Comparison of ENCODE assay signal across 27 cellular contexts in the genomic region with DNA sequence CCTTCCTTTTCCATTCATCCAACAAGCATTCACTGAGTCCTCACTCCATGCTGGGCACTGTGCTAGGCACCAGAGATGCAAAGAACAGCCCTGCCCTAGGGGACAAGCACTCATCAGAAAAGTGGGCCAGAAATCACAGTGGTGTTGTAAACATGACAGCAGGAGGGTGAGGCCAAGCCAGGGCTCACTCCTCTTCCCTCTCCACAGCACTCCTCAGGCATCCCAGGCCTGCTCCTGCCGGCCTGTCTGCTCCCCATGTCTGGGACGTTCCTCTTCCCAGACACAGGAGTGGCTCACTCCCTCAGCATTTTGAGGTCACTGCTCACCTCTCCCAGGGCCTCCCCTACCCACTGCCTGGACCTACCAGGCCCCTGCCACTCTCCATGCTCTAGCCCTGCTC.
"Had no signal": no experiment of that assay in that cellular context is flagged by ENCODE, and none has a peak within 500 bp of the region (broad histone marks: within the 10 kb centered on the region; RNA-seq: fewer than 3 reads in every experiment).

No MANE protein-coding gene starts in this region.

- H3K36me3 Mint-ChIP-seq: mesothelial cell of epicardium; naive B cell; natural killer cell; stimulated activated naive B cell treated with anti-CD40 and anti-IgM and Interleukin-4, amounts not matched to agents 10 μg/mL and 1 μg/mL and 100 μg/mL, for 72 hours had no signal

- H3K79me2 ChIP-seq: parathyroid adenoma had no signal

- H3K27ac Mint-ChIP-seq: mesothelial cell of epicardium; naive B cell; natural killer cell; stimulated activated naive B cell treated with anti-CD40 and anti-IgM and Interleukin-4, amounts not matched to agents 10 μg/mL and 1 μg/mL and 100 μg/mL, for 72 hours had no signal

- H3K4me1 ChIP-seq: parathyroid adenoma, right lobe of liver, stomach, testis, thyroid gland, transverse colon, upper lobe of left lung, vagina had no signal

- ATAC-seq: left colon; natural killer cell; right lobe of liver; stimulated activated naive B cell treated with anti-CD40 and anti-IgM and Interleukin-4, amounts not matched to agents 10 μg/mL and 1 μg/mL and 100 μg/mL, for 72 hours; stimulated activated naive CD8-positive, alpha-beta T cell treated with anti-CD3 and anti-CD28 coated beads, Interleukin-15, Interleukin-2, amounts not matched to agents 100 U/mL and 50 U/mL, for 24 hours had no signal

- H3K9me3 Mint-ChIP-seq: mesothelial cell of epicardium; naive B cell; natural killer cell; stimulated activated naive B cell treated with anti-CD40 and anti-IgM and Interleukin-4, amounts not matched to agents 10 μg/mL and 1 μg/mL and 100 μg/mL, for 72 hours had no signal

- H3K27me3 ChIP-seq: neutrophil, right lobe of liver, stomach, testis, thyroid gland, transverse colon, upper lobe of left lung, vagina had no signal

- H3K9ac ChIP-seq: parathyroid adenoma had no signal

- H2AFZ ChIP-seq: parathyroid adenoma had no signal

- DNase-seq: hippocampal formation; kidney; left colon; left ventricle myocardium inferior; mesendoderm; naive B cell; natural killer cell; occipital lobe; psoas muscle; stimulated activated CD4-positive, alpha-beta T cell treated with anti-CD3 and anti-CD28 coated beads, Interleukin-12 subunit alpha, Interleukin-12 subunit beta, amount 100 ng/mL, for 4 hours; stimulated activated CD4-positive, alpha-beta T cell treated with anti-CD3 and anti-CD28 coated beads, Interleukin-15, amount 100 ng/mL, for 24 hours; stimulated activated CD4-positive, alpha-beta T cell treated with anti-CD3 and anti-CD28 coated beads, Interleukin-2, amount 100 ng/mL, for 24 hours; stimulated activated CD4-positive, alpha-beta T cell treated with anti-CD3 and anti-CD28 coated beads, Interleukin-4, amount 100 ng/mL, for 1 hour; stimulated activated naive B cell treated with anti-CD40 and anti-IgM and Interleukin-4, amounts not matched to agents 10 μg/mL and 1 μg/mL and 100 μg/mL, for 72 hours; stimulated activated naive CD8-positive, alpha-beta T cell treated with anti-CD3 and anti-CD28 coated beads, Interleukin-15, Interleukin-2, amounts not matched to agents 100 U/mL and 50 U/mL, for 24 hours; stomach; testis; thyroid gland; transverse colon; upper lobe of left lung had no signal

- H3K27ac ChIP-seq: left ventricle myocardium inferior, neutrophil, parathyroid adenoma, psoas muscle, right lobe of liver, skin epidermis, stomach, testis, thyroid gland, transverse colon, upper lobe of left lung, vagina had no signal

- H3K4me3 ChIP-seq: left ventricle myocardium inferior, lung, psoas muscle, right lobe of liver, skin epidermis, stomach, testis, thyroid gland, transverse colon, upper lobe of left lung, vagina had no signal

- H3K4me1 Mint-ChIP-seq: mesothelial cell of epicardium; natural killer cell; stimulated activated naive B cell treated with anti-CD40 and anti-IgM and Interleukin-4, amounts not matched to agents 10 μg/mL and 1 μg/mL and 100 μg/mL, for 72 hours had no signal

- H3K9me3 ChIP-seq: left ventricle myocardium inferior, neutrophil, psoas muscle, right lobe of liver, stomach, testis, thyroid gland, transverse colon, upper lobe of left lung, vagina had no signal

- H3K4me3 Mint-ChIP-seq: mesothelial cell of epicardium; naive B cell; natural killer cell; stimulated activated naive B cell treated with anti-CD40 and anti-IgM and Interleukin-4, amounts not matched to agents 10 μg/mL and 1 μg/mL and 100 μg/mL, for 72 hours had no signal

- H3K36me3 ChIP-seq: left ventricle myocardium inferior, neutrophil, right lobe of liver, stomach, thyroid gland, transverse colon, upper lobe of left lung, vagina had no signal
